In genomic region chr6:145891565-145891964, GRCh38 we compare ENCODE assay signal across 1 cellular context.
TF ChIP-seq lines count a peak whose summit lies in the region.

No MANE protein-coding gene starts in this region.

TF ChIP-seq in IMR-90, 13 proteins besides CTCF, POLR2A, EP300 and RAD21:
- TF ChIP-seq SMC3 (IDR thresholded peaks at IDR 0.05; ENCODE audit: low read depth, low read length) = no peak
- TF ChIP-seq CEBPB (IDR thresholded peaks at IDR 0.05; ENCODE audit: low read depth, low read length) = peak; percentile 79
